ENCODE assay signal across 8 cellular contexts in genomic region chr3:155701882-155702465, GRCh38. TPM values are rescaled to one million over a fixed set of nuclear protein-coding genes. Genes with fewer than 3 reads are reported as not detected.
DNase-seq lines count a peak whose midpoint lies in the region; ATAC-seq, FAIRE-seq and TF ChIP-seq lines count a peak whose summit lies in the region.
"Had no signal": no experiment of that assay in that cellular context is flagged by ENCODE, and none has a peak within 500 bp of the region (broad histone marks: within the 10 kb centered on the region; RNA-seq: fewer than 3 reads in every experiment).

No MANE protein-coding gene starts in this region.

- no peak overlapping the region for H3K4me3 Mint-ChIP-seq in activated T-helper 17 cell treated with anti-CD3 and anti-CD28 coated beads, Interleukin-2, amount 50 U/mL, for 72 hours
- H3K4me3 Mint-ChIP-seq: activated T-cell treated with anti-CD3 and anti-CD28 coated beads, Interleukin-2, amount 50 U/mL, for 72 hours had no signal

- H3K9me3 Mint-ChIP-seq in activated T-helper 17 cell treated with anti-CD3 and anti-CD28 coated beads, Interleukin-2, amount 50 U/mL, for 72 hours: no peaks in the 10 kb centered on the region
- H3K9me3 Mint-ChIP-seq: activated T-cell treated with anti-CD3 and anti-CD28 coated beads, Interleukin-2, amount 50 U/mL, for 72 hours had no signal

- H3K4me3 ChIP-seq in small intestine (ENCODE audit: low read depth in 1 of 2, low read length in 2 of 2) (no peak overlapping the region), lower leg skin (ENCODE audit: low read depth, poor library complexity, severe bottlenecking) (no peak overlapping the region)

- peak; percentile 60 for ATAC-seq in HG02981 (IDR thresholded peaks at IDR 0.05; ENCODE audit: unreplicated experiment)
- peak; percentile 32 for ATAC-seq in activated T-helper 17 cell treated with anti-CD3 and anti-CD28 coated beads, Interleukin-2, amount 50 U/mL, for 72 hours (replicated peaks)
- peak; percentile 55 to 77 for ATAC-seq in left cardiac atrium

- intact Hi-C loops in left cardiac atrium (cut with DNase I) (loop anchor here (1.0 to 10.0 kb wide), 4 partner anchors 317 to 349 kb away; no protein-coding TSS in a partner anchor), lower leg skin (cut with DNase I; ENCODE audit: low total_unique reads) (loop anchor here (2.0 kb wide), 1 partner anchor 343 kb away; no protein-coding TSS in a partner anchor)

- no peaks in the 10 kb centered on the region for H3K36me3 Mint-ChIP-seq in activated T-helper 17 cell treated with anti-CD3 and anti-CD28 coated beads, Interleukin-2, amount 50 U/mL, for 72 hours (ENCODE audit: low read depth)

- no peaks in the 10 kb centered on the region for H3K4me1 ChIP-seq in small intestine (ENCODE audit: control insufficient read depth in 2 of 2, insufficient read depth in 1 of 2, low read depth in 1 of 2, low read length in 1 of 2)

- TF ChIP-seq CTCF in GM10266 (IDR thresholded peaks at IDR 0.05; ENCODE audit: control insufficient read depth, insufficient read depth, low read depth, missing control alignments) (peak; percentile 64), lower leg skin (IDR thresholded peaks at IDR 0.05) (no peak)

- no peak overlapping the region for H3K27ac Mint-ChIP-seq in activated T-helper 17 cell treated with anti-CD3 and anti-CD28 coated beads, Interleukin-2, amount 50 U/mL, for 72 hours
- H3K27ac Mint-ChIP-seq: activated T-cell treated with anti-CD3 and anti-CD28 coated beads, Interleukin-2, amount 50 U/mL, for 72 hours had no signal

- DNase-seq in GM10266 (ENCODE audit: extremely low spot score) (peak; percentile 26), NCI-H2171 (lab: John Stamatoyannopoulos, UW) (peak; percentile 44), left cardiac atrium (no peak), small intestine (peak; percentile 61), lower leg skin (ENCODE audit: low spot score in 2 of 2) (no peak)
- DNase-seq: activated T-cell treated with anti-CD3 and anti-CD28 coated beads, Interleukin-2, amount 50 U/mL, for 72 hours had no signal

- 41% methylated on average over 5 of the region's 5 CpGs for WGBS in small intestine, 3 donors
- 31 to 32% methylated on average over 5 of the region's 5 CpGs for WGBS in lower leg skin, 2 donors

- no peaks in the 10 kb centered on the region for H3K9me3 ChIP-seq in small intestine (ENCODE audit: control insufficient read depth, low read depth)

- no peaks in the 10 kb centered on the region for H3K4me1 Mint-ChIP-seq in activated T-helper 17 cell treated with anti-CD3 and anti-CD28 coated beads, Interleukin-2, amount 50 U/mL, for 72 hours

- no peak overlapping the region for H3K27ac ChIP-seq in small intestine (ENCODE audit: low read depth in 1 of 2, low read length in 1 of 2)

- peak; percentile 89 for FAIRE-seq in small intestine (lab: Jason Lieb, UNC)

- no peaks in the 10 kb centered on the region for H3K36me3 ChIP-seq in small intestine (ENCODE audit: control insufficient read depth in 2 of 2, insufficient read depth in 2 of 2, low read length in 2 of 2)

- no peaks in the 10 kb centered on the region for H3K27me3 ChIP-seq in small intestine (ENCODE audit: control insufficient read depth in 2 of 2, insufficient read depth in 2 of 2, low read length in 2 of 2)

- peaks cover 3% of the 10 kb centered on the region for H3K27me3 Mint-ChIP-seq in activated T-helper 17 cell treated with anti-CD3 and anti-CD28 coated beads, Interleukin-2, amount 50 U/mL, for 72 hours

- TF ChIP-seq POLR2A in lower leg skin (IDR thresholded peaks at IDR 0.05): no peak

RNA-seq across cellular contexts. Expression of gene PLCH1, which starts 42.9 kb away (rescaled TPM):
- total RNA-seq in activated T-helper 17 cell treated with anti-CD3 and anti-CD28 coated beads, Interleukin-2, amount 50 U/mL, for 72 hours: under 1 TPM in 1 of 2 donors, not detected in 1; 0.24 TPM
- 1 to 10 TPM in 1 of 2 donors, under 1 TPM in 1; 0.39 to 1.3 TPM for total RNA-seq in left cardiac atrium
- polyA plus RNA-seq in small intestine: 1 to 10 TPM; 1.4 to 3.1 (median 2.5) TPM
- 1 to 10 TPM in 1 of 4 donors, under 1 TPM in 3; 0.55 to 1.2 (median 0.79) TPM for total RNA-seq in lower leg skin

Comparison
In these comparisons a context has a peak if more than half of its experiments do, and no peak if none do; other contexts are left out.
1. DNase-seq: peak in GM10266 (single experiment), NCI-H2171 (single experiment) and small intestine (single experiment); none in left cardiac atrium (single experiment) and lower leg skin (0 of 2).
2. Peak in every context shown above with its lines, with median percentiles within 50 percentile points of each other: ATAC-seq.